In genomic region chr9:39085311-39085710, GRCh38 we compare ENCODE assay signal across 4 cellular contexts.
DNase-seq lines count a peak whose midpoint lies in the region; ATAC-seq, FAIRE-seq and TF ChIP-seq lines count a peak whose summit lies in the region.
"Not testable (repeated sequence)": the region's sequence is repeated elsewhere in the genome, so short reads cannot be mapped to it uniquely, and the experiment has no call there.

No MANE protein-coding gene starts in this region.

- not testable (repeated sequence) for H3K9ac ChIP-seq in neural cell (ENCODE audit: low read length)

- H3K27me3 ChIP-seq in bronchial epithelial cell (ENCODE audit: control insufficient read depth, insufficient read depth, low read length); foreskin keratinocyte; neural cell (ENCODE audit: insufficient read depth, low read depth, low read length): not testable (repeated sequence)

- not testable (repeated sequence) for FAIRE-seq in bronchial epithelial cell (lab: Jason Lieb, UNC)

- ATAC-seq in esophagus mucosa (peak; percentile 92), foreskin keratinocyte (peak; percentile 92)

- not testable (repeated sequence) for H4K20me1 ChIP-seq in neural cell (ENCODE audit: insufficient read depth)

- not testable (repeated sequence) for H3K4me2 ChIP-seq in neural cell (ENCODE audit: low read length)

- H3K4me1 ChIP-seq in foreskin keratinocyte, result not testable (repeated sequence)

- H3K9me3 ChIP-seq in neural cell (ENCODE audit: low read length), result not testable (repeated sequence)

- not testable (repeated sequence) for H3F3A ChIP-seq in neural cell (ENCODE audit: insufficient read depth, low read length, poor library complexity, severe bottlenecking)

- not testable (repeated sequence) for H3K36me3 ChIP-seq in bronchial epithelial cell (ENCODE audit: control insufficient read depth, insufficient read depth, low read length); neural cell (ENCODE audit: insufficient read depth, low read length)

- peak; percentile 59 for DNase-seq in bronchial epithelial cell (ENCODE audit: low read depth)
- peak; percentile 24 to 61 for DNase-seq in foreskin keratinocyte

- H3K4me3 ChIP-seq in bronchial epithelial cell (ENCODE audit: low read depth, low read length); neural cell (ENCODE audit: low read length): not testable (repeated sequence)

- H3K79me2 ChIP-seq in neural cell (replicated peaks; ENCODE audit: insufficient read depth, low read length), result not testable (repeated sequence)

- TF ChIP-seq EP300 in neural cell (conservative IDR thresholded peaks at IDR 0.05; ENCODE audit: poor library complexity, severe bottlenecking), result peak; percentile 93

- H2AFZ ChIP-seq in neural cell (ENCODE audit: low read depth, low read length), result not testable (repeated sequence)

- not testable (repeated sequence) for H3K9me2 ChIP-seq in neural cell (ENCODE audit: insufficient read depth, low read length)

- not testable (repeated sequence) for H3K27ac ChIP-seq in foreskin keratinocyte; neural cell (ENCODE audit: low read length)

- TF ChIP-seq CTCF in bronchial epithelial cell (IDR thresholded peaks at IDR 0.05; ENCODE audit: insufficient read depth, low read length, severe bottlenecking); foreskin keratinocyte (conservative IDR thresholded peaks at IDR 0.05); neural cell (IDR thresholded peaks at IDR 0.05; ENCODE audit: poor library complexity, severe bottlenecking): not testable (repeated sequence)

- TF ChIP-seq RAD21 in neural cell (conservative IDR thresholded peaks at IDR 0.05), result not testable (repeated sequence)

TF ChIP-seq in neural cell, 6 proteins besides CTCF, POLR2A, EP300 and RAD21:
- peak; percentile 56 for TF ChIP-seq POLR2AphosphoS5 (IDR thresholded peaks at IDR 0.05)
- peak; percentile 38 for TF ChIP-seq REST (IDR thresholded peaks at IDR 0.05; ENCODE audit: borderline replicate concordance)
